In genomic region chr9:89187541-89187940, GRCh38 we compare ENCODE assay signal across 26 cellular contexts. TPM values are rescaled to one million over a fixed set of nuclear protein-coding genes. Genes with fewer than 3 reads are reported as not detected.
DNase-seq lines count a peak whose midpoint lies in the region; ATAC-seq, FAIRE-seq and TF ChIP-seq lines count a peak whose summit lies in the region.
"Had no signal": no experiment of that assay in that cellular context is flagged by ENCODE, and none has a peak within 500 bp of the region (broad histone marks: within the 10 kb centered on the region; RNA-seq: fewer than 3 reads in every experiment).

No MANE protein-coding gene starts in this region.

- H3K27ac ChIP-seq in A549: no peak overlapping the region
- no peak overlapping the region for H3K27ac ChIP-seq in IMR-90 (ENCODE audit: insufficient read depth, low read length)
- H3K27ac ChIP-seq: BLaER1 had no signal

- no peak for ATAC-seq in A549
- no peak for ATAC-seq in IMR-90 (ENCODE audit: low read depth)
- ATAC-seq: GM12878 had no signal

- TF ChIP-seq EP300 in A549 (IDR thresholded peaks at IDR 0.05): no peak

- no peak overlapping the region for H2BK15ac ChIP-seq in IMR-90 (ENCODE audit: low read depth, low read length)

- no peak overlapping the region for H3K14ac ChIP-seq in IMR-90 (replicated peaks; ENCODE audit: low read depth, low read length)

- dilution Hi-C loops in IMR-90 (cut with HindIII; ENCODE audit: low sequenced_read_pairs, unreplicated experiment): no loop called here

- TF ChIP-seq RAD21 in A549 (conservative IDR thresholded peaks at IDR 0.05 in 1 of 2, IDR thresholded peaks at IDR 0.05 in 1 of 2): no peak
- no peak for TF ChIP-seq RAD21 in IMR-90 (IDR thresholded peaks at IDR 0.05; ENCODE audit: low read length)

- no peak overlapping the region for H3K18ac ChIP-seq in IMR-90 (ENCODE audit: low read depth, low read length)

- H3K27me3 ChIP-seq in IMR-90 (ENCODE audit: control insufficient read depth, insufficient read depth, low read length): no peaks in the 10 kb centered on the region; the same call in 1 of the 2 replicates
- H3K27me3 ChIP-seq: BE2C, BLaER1 had no signal

- H4K8ac ChIP-seq in IMR-90 (ENCODE audit: low read depth in 2 of 2, low read length in 2 of 2): no peak overlapping the region

- H3K4me2 ChIP-seq in A549 (no peak overlapping the region), IMR-90 (ENCODE audit: low read depth, low read length) (no peak overlapping the region)
- H3K4me2 ChIP-seq: BLaER1 had no signal

- DNase-seq in A549 (ENCODE audit: low read depth in 1 of 2, low spot score in 1 of 2) (no peak), IMR-90 (no peak), AG20443 (ENCODE audit: low spot score) (no peak), posterior cingulate gyrus (no peak)
- DNase-seq in activated CD4-positive, CD25-positive, alpha-beta regulatory T cell (lab: John Stamatoyannopoulos, UW): no peak
- DNase-seq: 8988T; BE2C; C1 segment of cervical spinal cord; CD4-positive, alpha-beta memory T cell; CD4-positive, CD25-positive, alpha-beta regulatory T cell; CD8-positive, alpha-beta memory T cell; COR-L47; DMS 273 treated with DMSO at 0.1 percent for 48 hours; DMS153; DMS53; DMS79; DND-41; EL; GDM1 had no signal

- H2AFZ ChIP-seq in IMR-90 (replicated peaks; ENCODE audit: low read length, poor library complexity): no peak overlapping the region

- no peaks in the 10 kb centered on the region for H3K79me1 ChIP-seq in IMR-90 (ENCODE audit: low read depth in 1 of 2, low read length in 2 of 2)

- no peak overlapping the region for H4K5ac ChIP-seq in IMR-90 (ENCODE audit: low read depth, low read length)

- H2BK5ac ChIP-seq in IMR-90 (ENCODE audit: low read depth, low read length, poor library complexity, severe bottlenecking): no peak overlapping the region

- FAIRE-seq in A549 (lab: Jason Lieb, UNC) (no peak), islet of Langerhans (lab: Jason Lieb, UNC) (peak; percentile 47)
- FAIRE-seq: GM12878, GM12892, GM18507 had no signal

- POLR2A ChIA-PET in A549 (lab: Yijun Ruan, JAX) (no interaction called here), IMR-90 (lab: Charles Lee; ENCODE audit: unreplicated experiment) (no interaction called here)

- H3K23ac ChIP-seq in IMR-90 (ENCODE audit: low read depth, low read length): no peak overlapping the region

- H3K9me1 ChIP-seq in IMR-90 (ENCODE audit: insufficient read depth, low read length): no peaks in the 10 kb centered on the region

- H2AK9ac ChIP-seq in IMR-90 (replicated peaks; ENCODE audit: low read depth, low read length, poor library complexity): no peak overlapping the region

- H3K4me3 ChIP-seq in A549: no peak overlapping the region
- H3K4me3 ChIP-seq in IMR-90 (ENCODE audit: insufficient read depth, low read depth, low read length): no peak overlapping the region
- H3K4me3 ChIP-seq: BLaER1, GM12878 had no signal

- in situ Hi-C loops in IMR-90 (cut with MboI; ENCODE audit: low sequenced_read_pairs): no loop called here

- H3K4me1 ChIP-seq in A549 (no peaks in the 10 kb centered on the region), IMR-90 (ENCODE audit: control insufficient read depth, insufficient read depth, low read length) (no peaks in the 10 kb centered on the region)
- H3K4me1 ChIP-seq: BLaER1 had no signal

- H4K91ac ChIP-seq in IMR-90 (ENCODE audit: insufficient read depth, low read depth, low read length): no peak overlapping the region

- CTCF ChIA-PET in A549 (lab: Yijun Ruan, JAX): interaction anchor here (1.2 kb wide), 1 partner anchor 8 kb away, joined by 3 read pairs; no protein-coding TSS in a partner anchor
- CTCF ChIA-PET in IMR-90 (lab: Yijun Ruan, JAX): no interaction called here

- no peak overlapping the region for H3K56ac ChIP-seq in IMR-90 (ENCODE audit: extremely low read depth, insufficient read depth, low read length)

- H2BK120ac ChIP-seq in IMR-90 (ENCODE audit: low read depth, low read length): no peak overlapping the region

- no peak overlapping the region for H2AK5ac ChIP-seq in IMR-90 (ENCODE audit: low read depth, low read length)

- H3K4ac ChIP-seq in IMR-90 (ENCODE audit: low read depth, low read length): no peak overlapping the region

- TF ChIP-seq CTCF in A549 (IDR thresholded peaks at IDR 0.05) (no peak), IMR-90 (conservative IDR thresholded peaks at IDR 0.05; ENCODE audit: low read depth, low read length) (no peak)

- no peak overlapping the region for H3K9ac ChIP-seq in IMR-90 (ENCODE audit: low read depth, low read length)
- H3K9ac ChIP-seq: BLaER1 had no signal

- TF ChIP-seq POLR2A in A549 (IDR thresholded peaks at IDR 0.05; ENCODE audit: low read length) (no peak), IMR-90 (IDR thresholded peaks at IDR 0.05; ENCODE audit: low read depth, low read length) (no peak)

- 66% methylated on average over 2 of the region's 2 CpGs for WGBS in A549 (ENCODE audit: missing lambda C conversion rate)
- no CpG with 5 or more reads among the region's 2 CpGs for WGBS in IMR-90 (ENCODE audit: extremely low coverage in 2 of 2, insufficient read length in 1 of 2), 2 experiments

- H3K36me3 ChIP-seq in IMR-90 (ENCODE audit: control insufficient read depth, insufficient read depth, low read length): no peaks in the 10 kb centered on the region
- H3K36me3 ChIP-seq: BE2C, BLaER1 had no signal

- intact Hi-C loops in IMR-90 (cut with micrococcal nuclease) (no loop called here), posterior cingulate gyrus (cut with DNase I) (loop anchor here (10.0 kb wide), 1 partner anchor 97 kb away; no protein-coding TSS in a partner anchor)

- no peaks in the 10 kb centered on the region for H4K20me1 ChIP-seq in IMR-90 (ENCODE audit: insufficient read depth, low read length)
- H4K20me1 ChIP-seq: BLaER1 had no signal

- no TSS peak for BruUV-seq in IMR-90 (replicated peaks; lab: Mats Ljungman, UMichigan)

- no peak overlapping the region for H2BK20ac ChIP-seq in IMR-90 (ENCODE audit: low read depth, low read length)

- H3K9me3 ChIP-seq in A549 (no peaks in the 10 kb centered on the region), IMR-90 (ENCODE audit: control insufficient read depth, insufficient read depth, low read length) (no peaks in the 10 kb centered on the region)
- H3K9me3 ChIP-seq: BE2C, BLaER1 had no signal

TF ChIP-seq in A549, 52 proteins besides CTCF, POLR2A, EP300 and RAD21:
- TF ChIP-seq MAFK (IDR thresholded peaks at IDR 0.05; ENCODE audit: partially characterized antibody): peak; percentile 55
- TF ChIP-seq RFX5 (IDR thresholded peaks at IDR 0.05): no peak

TF ChIP-seq in IMR-90, 13 proteins besides CTCF, POLR2A, EP300 and RAD21:
- TF ChIP-seq MAFK (IDR thresholded peaks at IDR 0.05; ENCODE audit: low read depth, low read length) (peak; percentile 38; the same call in 1 of the 2 replicates), BHLHE40 (IDR thresholded peaks at IDR 0.05; ENCODE audit: low read depth, low read length) (no peak), CEBPB (IDR thresholded peaks at IDR 0.05; ENCODE audit: low read depth, low read length) (no peak), FOS (IDR thresholded peaks at IDR 0.05; ENCODE audit: low read depth, low read length) (no peak), NFE2L2 (IDR thresholded peaks at IDR 0.05; ENCODE audit: low read depth, low read length) (no peak), SMC3 (IDR thresholded peaks at IDR 0.05; ENCODE audit: low read depth, low read length) (no peak), RCOR1 (IDR thresholded peaks at IDR 0.05; ENCODE audit: insufficient replicate concordance, low read length) (no peak), CHD1 (IDR thresholded peaks at IDR 0.05; ENCODE audit: low read depth, low read length) (no peak)

RNA-seq across cellular contexts. Expression of gene SHC3, which starts 8.9 kb away (rescaled TPM):
- polyA plus RNA-seq in A549 (2011; rRNA removed) (0.08 and 0.09 TPM in 2 replicates), A549 (2017; fragmentation: RNase III; extraction: RNeasy Plus Mini Kit Qiagen cat#74134 plus additional on column Dnase treatment) (0.37 to 0.88 TPM (median 0.54 TPM) in 3 replicates), IMR-90 (2012; rRNA removed) (4.5 and 5.9 TPM in 2 replicates)
- 0.01 and 0.03 TPM in 2 replicates for polyA plus RNA-seq in A549 (2012; cell fraction: cytosol; rRNA removed)
- 0.06 and 0.07 TPM in 2 replicates for polyA plus RNA-seq in A549 (2012; cell fraction: nucleus; rRNA removed)
- polyA minus RNA-seq in A549 (2011; rRNA and poly(A)+ RNA removed): 0.15 and 0.41 TPM in 2 replicates
- 13.3 and 13.9 TPM in 2 replicates for total RNA-seq in IMR-90 (2012; rRNA removed)
- polyA plus RNA-seq in IMR-90 (2012; cell fraction: cytosol; rRNA removed): 2.0 and 2.7 TPM in 2 replicates
- 7.7 and 10.1 TPM in 2 replicates for polyA plus RNA-seq in IMR-90 (2012; cell fraction: nucleus; rRNA removed; ENCODE audit: low replicate concordance)
- total RNA-seq: CD4-positive, CD25-positive, alpha-beta regulatory T cell; CD8-positive, alpha-beta memory T cell; G401 had no signal
- polyA plus RNA-seq: CD14-positive monocyte; CD4-positive, alpha-beta memory T cell; CD4-positive, CD25-positive, alpha-beta regulatory T cell; CD8-positive, alpha-beta memory T cell had no signal
